8 cellular contexts compared by ENCODE assay signal in the genomic region with DNA sequence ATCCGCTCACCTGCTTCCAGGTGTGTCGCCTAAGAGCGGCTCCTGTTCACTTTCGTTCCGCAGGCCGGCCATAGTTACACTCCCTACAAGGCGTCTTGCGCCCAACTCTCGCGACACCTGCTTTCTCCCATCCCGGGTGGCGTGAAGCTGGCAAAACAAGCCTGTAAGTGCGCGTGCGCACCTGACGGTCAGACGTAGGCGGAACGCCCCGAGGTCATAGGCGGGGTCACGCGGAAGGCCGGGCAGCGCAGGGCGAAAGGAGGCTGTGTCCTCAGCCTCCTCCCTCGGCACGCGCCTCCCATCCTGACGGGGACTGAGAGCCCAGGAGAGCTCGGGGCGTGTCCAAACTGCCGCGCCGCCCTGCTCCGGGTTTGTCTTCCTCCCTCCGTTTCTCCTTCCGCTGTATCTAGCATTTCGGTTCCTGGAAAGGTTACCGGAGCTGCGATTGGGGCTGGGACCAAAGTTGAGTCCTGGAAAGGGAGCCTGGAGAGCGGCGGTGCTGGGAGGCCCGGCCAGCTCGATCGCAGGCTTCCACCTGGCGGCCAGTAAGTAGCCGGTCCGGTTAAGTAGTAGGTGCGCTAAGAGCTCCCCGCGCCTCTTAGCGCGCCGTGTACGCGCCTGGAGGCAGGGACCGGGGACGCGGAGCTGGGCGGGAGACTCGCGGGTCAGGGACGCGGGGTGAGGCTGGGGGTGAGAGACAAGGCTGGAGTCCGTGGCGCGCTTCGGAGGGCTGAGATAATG. TPM values are rescaled to one million over a fixed set of nuclear protein-coding genes. Genes with fewer than 3 reads are reported as not detected.
DNase-seq lines count a peak whose midpoint lies in the region; ATAC-seq and TF ChIP-seq lines count a peak whose summit lies in the region.

A gene (plus strand): TSS at position 345 of the 741 bp plus-strand sequence. CDS start 17,550 bp downstream, outside the sequence.
A gene with protein sequence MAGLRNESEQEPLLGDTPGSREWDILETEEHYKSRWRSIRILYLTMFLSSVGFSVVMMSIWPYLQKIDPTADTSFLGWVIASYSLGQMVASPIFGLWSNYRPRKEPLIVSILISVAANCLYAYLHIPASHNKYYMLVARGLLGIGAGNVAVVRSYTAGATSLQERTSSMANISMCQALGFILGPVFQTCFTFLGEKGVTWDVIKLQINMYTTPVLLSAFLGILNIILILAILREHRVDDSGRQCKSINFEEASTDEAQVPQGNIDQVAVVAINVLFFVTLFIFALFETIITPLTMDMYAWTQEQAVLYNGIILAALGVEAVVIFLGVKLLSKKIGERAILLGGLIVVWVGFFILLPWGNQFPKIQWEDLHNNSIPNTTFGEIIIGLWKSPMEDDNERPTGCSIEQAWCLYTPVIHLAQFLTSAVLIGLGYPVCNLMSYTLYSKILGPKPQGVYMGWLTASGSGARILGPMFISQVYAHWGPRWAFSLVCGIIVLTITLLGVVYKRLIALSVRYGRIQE (minus strand): TSS at position 112 of the 741 bp plus-strand sequence. CDS start 40 bp downstream, at position 72.

- H3K4me1 Mint-ChIP-seq in activated B cell treated with CpG ODN at 0.5 μM for 24 hours, result peaks cover 34% of the 10 kb centered on the region

- peak; percentile 99 for DNase-seq in AG10803 (ENCODE audit: low read depth)
- DNase-seq in NCI-H345 (lab: John Stamatoyannopoulos, UW), result peak; percentile 95
- peak; percentile 96 for DNase-seq in activated B cell treated with CpG ODN at 0.5 μM for 24 hours
- peak; percentile 48 to 97 (median 89) for DNase-seq in caudate nucleus (lab: John Stamatoyannopoulos, UW)
- DNase-seq in iPS-NIHi7 (ENCODE audit: extremely low spot score), result peak; percentile 95
- peak; percentile 98 for DNase-seq in smooth muscle cell of the brain vasculature (ENCODE audit: low read depth, low spot score)

- CTCF ChIA-PET in activated B cell treated with CpG ODN at 0.5 μM for 24 hours (lab: Charles Lee), result interaction anchor here (0.6 to 1.7 kb wide), 5 partner anchors 32 to 1044 kb away, joined by 3 to 9 read pairs (median 5); a partner anchor contains a TSS

- peak within 1 kb of the TSS; percentile 99 for H3K4me3 ChIP-seq in AG10803 (ENCODE audit: low read length)

- intact Hi-C loops in activated B cell treated with CpG ODN at 0.5 μM for 24 hours (cut with micrococcal nuclease), result loop anchor here (1.0 to 5.0 kb wide), 7 partner anchors 32 to 1128 kb away; a partner anchor contains a TSS

- peak within 1 kb of the TSS; percentile 98 for H3K4me3 Mint-ChIP-seq in activated B cell treated with CpG ODN at 0.5 μM for 24 hours

- no peaks in the 10 kb centered on the region for H3K9me3 Mint-ChIP-seq in activated B cell treated with CpG ODN at 0.5 μM for 24 hours

- peaks cover 24% of the 10 kb centered on the region for H3K36me3 Mint-ChIP-seq in activated B cell treated with CpG ODN at 0.5 μM for 24 hours (ENCODE audit: low read depth)

- ATAC-seq in GM19023 (IDR thresholded peaks at IDR 0.05; ENCODE audit: unreplicated experiment) (peak; percentile 95), HG03280 (IDR thresholded peaks at IDR 0.05; ENCODE audit: unreplicated experiment) (peak; percentile 94), activated B cell treated with CpG ODN at 0.5 μM for 24 hours (ENCODE audit: low read depth) (peak; percentile 96)

- TF ChIP-seq CTCF in AG10803 (conservative IDR thresholded peaks at IDR 0.05; ENCODE audit: low read length) (peak; percentile 46), activated B cell treated with CpG ODN at 0.5 μM for 24 hours (IDR thresholded peaks at IDR 0.05) (no peak)

- H3K27me3 Mint-ChIP-seq in activated B cell treated with CpG ODN at 0.5 μM for 24 hours, result no peaks in the 10 kb centered on the region

- H3K27ac Mint-ChIP-seq in activated B cell treated with CpG ODN at 0.5 μM for 24 hours, result peak within 1 kb of the TSS; percentile 96

- POLR2A ChIA-PET in activated B cell treated with CpG ODN at 0.5 μM for 24 hours (lab: Charles Lee), result interaction anchor here (0.5 to 2.3 kb wide), 18 partner anchors 8 to 1131 kb away, joined by 3 to 69 read pairs (median 4); a partner anchor contains a TSS

- peak within 1 kb of the TSS; percentile 87 for H3K27ac ChIP-seq in caudate nucleus (ENCODE audit: low read depth, low read length)

RNA-seq across cellular contexts. Expression of the first gene that starts in this region (rescaled TPM):
- total RNA-seq in activated B cell treated with CpG ODN at 0.5 μM for 24 hours, result 12.8 and 13.9 TPM in 2 replicates

RNA-seq across cellular contexts. Expression of the second gene that starts in this region (rescaled TPM):
- 30.8 and 31.1 TPM in 2 replicates for total RNA-seq in activated B cell treated with CpG ODN at 0.5 μM for 24 hours

Comparison
In these comparisons a context has a peak if more than half of its experiments do, and no peak if none do; other contexts are left out.
1. Peak in every context shown above with its lines: DNase-seq, ATAC-seq, H3K4me3 ChIP-seq and H3K27ac ChIP-seq.